ENCODE assay signal across 17 cellular contexts in genomic region chr1:232398823-232399222, GRCh38.
"Had no signal": no experiment of that assay in that cellular context is flagged by ENCODE, and none has a peak within 500 bp of the region (broad histone marks: within the 10 kb centered on the region; RNA-seq: fewer than 3 reads in every experiment).

No MANE protein-coding gene starts in this region.

- H3K36me3 Mint-ChIP-seq: naive B cell had no signal

- ATAC-seq: left colon, left ventricle myocardium superior had no signal

- H3K4me3 Mint-ChIP-seq: endodermal cell, naive B cell, type B pancreatic cell had no signal

- DNase-seq: colonic mucosa; dermis blood vessel endothelial cell; endodermal cell; foreskin melanocyte; head of caudate nucleus; hippocampal formation; left colon; left ventricle myocardium superior; mesendoderm; naive B cell; posterior cingulate gyrus; sigmoid colon; stimulated activated CD4-positive, alpha-beta T cell treated with anti-CD3 and anti-CD28 coated beads, Interleukin-2, amount 100 ng/mL, for 24 hours; stimulated activated CD4-positive, alpha-beta T cell treated with anti-CD3 and anti-CD28 coated beads, Interleukin-4, amount 100 ng/mL, for 4 hours; stimulated activated naive CD4-positive, alpha-beta T cell; thyroid gland had no signal

- H3K27me3 Mint-ChIP-seq: type B pancreatic cell had no signal

- H3K4me1 Mint-ChIP-seq: endodermal cell, naive B cell had no signal

- H3K9me3 Mint-ChIP-seq: endodermal cell, naive B cell, type B pancreatic cell had no signal

- H3K27ac Mint-ChIP-seq: endodermal cell, naive B cell, type B pancreatic cell had no signal
